ENCODE assay signal across 20 cellular contexts in genomic region chr18:21449367-21450250, GRCh38.
DNase-seq lines count a peak whose midpoint lies in the region; ATAC-seq and TF ChIP-seq lines count a peak whose summit lies in the region.
"Had no signal": no experiment of that assay in that cellular context is flagged by ENCODE, and none has a peak within 500 bp of the region (broad histone marks: within the 10 kb centered on the region; RNA-seq: fewer than 3 reads in every experiment).

No MANE protein-coding gene starts in this region.

- H3K27me3 ChIP-seq in OCI-LY3 (ENCODE audit: low read depth, low read length) = no peaks in the 10 kb centered on the region
- H3K27me3 ChIP-seq in gastrocnemius medialis = no peaks in the 10 kb centered on the region
- H3K27me3 ChIP-seq: Peyer's patch had no signal

- DNase-seq in myocyte (ENCODE audit: low read depth) (peak; percentile 82), gastrocnemius medialis (peak; percentile 81 to 90), GM20000 (ENCODE audit: low spot score) (no peak)
- DNase-seq: Caco-2; CD8-positive, alpha-beta T cell; NCI-H1105; NCI-H2029; NCI-H446; NCI-H524 treated with DMSO at 0.1 percent for 48 hours; NCI-H774; OCI-M1; Peyer's patch; SIG-M5 had no signal

- H3K9me3 ChIP-seq in HEK293 (ENCODE audit: control insufficient read depth, insufficient read depth, low read depth, low read length) (no peaks in the 10 kb centered on the region), OCI-LY3 (ENCODE audit: insufficient read depth, low read length) (no peaks in the 10 kb centered on the region), gastrocnemius medialis (no peaks in the 10 kb centered on the region)
- H3K9me3 ChIP-seq: Caco-2, Peyer's patch had no signal

- CTCF ChIA-PET in HEK293 (lab: Yijun Ruan, JAX) = interaction anchor here (0.6 to 8.5 kb wide), 5 partner anchors 12 to 258 kb away, joined by 3 to 112 read pairs (median 11); no protein-coding TSS in a partner anchor

- TF ChIP-seq CTCF in HEK293 (tag by site-specific recombination; IDR thresholded peaks at IDR 0.05) (no peak), OCI-LY3 (IDR thresholded peaks at IDR 0.05; ENCODE audit: low read depth, low read length) (no peak), gastrocnemius medialis (IDR thresholded peaks at IDR 0.05 in 4 of 5, conservative IDR thresholded peaks at IDR 0.05 in 1 of 5) (no peak), GM20000 (IDR thresholded peaks at IDR 0.05; ENCODE audit: extremely low read depth, missing control alignments) (no peak)

- TF ChIP-seq POLR2A in gastrocnemius medialis (IDR thresholded peaks at IDR 0.05) = peak in 1 of 2 donors; percentile 67

- POLR2A ChIA-PET in HEK293 (lab: Yijun Ruan, JAX) = no interaction called here

- H3K79me2 ChIP-seq in OCI-LY3 (ENCODE audit: low read length) = no peaks in the 10 kb centered on the region

- H3K4me2 ChIP-seq in OCI-LY3 (ENCODE audit: low read length) = peak overlapping the region; percentile 25

- H3K27ac ChIP-seq in HEK293 (ENCODE audit: extremely low read depth, low read depth, low read length) = no peak overlapping the region
- H3K27ac ChIP-seq in OCI-LY3 (ENCODE audit: low read length) = no peak overlapping the region
- H3K27ac ChIP-seq in gastrocnemius medialis = peak overlapping the region; percentile 90 to 96 (median 92)
- H3K27ac ChIP-seq: C4-2B, Peyer's patch, SK-N-MC had no signal

- H3K36me3 ChIP-seq in HEK293 (ENCODE audit: control insufficient read depth in 2 of 2, insufficient read depth in 1 of 2, low read length in 2 of 2) (peaks cover 0 to 29% of the 10 kb centered on the region in 2 experiments; a peak in 2 of 3 replicates), OCI-LY3 (replicated peaks; ENCODE audit: low read depth, low read length) (no peaks in the 10 kb centered on the region), gastrocnemius medialis (no peaks in the 10 kb centered on the region)
- H3K36me3 ChIP-seq: Peyer's patch had no signal

- ATAC-seq in gastrocnemius medialis (peak; percentile 75 to 80), HG03097 (IDR thresholded peaks at IDR 0.05; ENCODE audit: low FRiP score, unreplicated experiment) (no peak), GM18867 (IDR thresholded peaks at IDR 0.05; ENCODE audit: unreplicated experiment) (no peak)
- ATAC-seq: CD8-positive, alpha-beta T cell; K562 had no signal

- H3K4me3 ChIP-seq in HEK293 (ENCODE audit: low read depth, low read length) = no peak overlapping the region
- no peak overlapping the region for H3K4me3 ChIP-seq in OCI-LY3 (ENCODE audit: low read length)
- H3K4me3 ChIP-seq in gastrocnemius medialis = peak overlapping the region; percentile 10 to 49 (median 39)
- H3K4me3 ChIP-seq: K562, Peyer's patch, SK-N-MC had no signal

- peaks cover 7% of the 10 kb centered on the region; the same call in 1 of the 2 replicates for H3K4me1 ChIP-seq in HEK293 (ENCODE audit: control insufficient read depth, insufficient read depth, low read length)
- peaks cover 18% of the 10 kb centered on the region for H3K4me1 ChIP-seq in OCI-LY3 (ENCODE audit: low read length)
- peaks cover 55 to 57% of the 10 kb centered on the region in 2 donors for H3K4me1 ChIP-seq in gastrocnemius medialis
- H3K4me1 ChIP-seq: Caco-2, Peyer's patch had no signal

- no peak overlapping the region for H3K9ac ChIP-seq in OCI-LY3 (ENCODE audit: low read length)

- H4K20me1 ChIP-seq in OCI-LY3 (ENCODE audit: insufficient read depth, low read length) = no peaks in the 10 kb centered on the region

- in situ Hi-C loops in gastrocnemius medialis (cut with MboI; ENCODE audit: low sequenced_read_pairs in 4 of 4) = loop anchor here in 2 of 4 donors (5.0 to 10.0 kb wide), 2 partner anchors 255 to 257 kb away; no protein-coding TSS in a partner anchor

- intact Hi-C loops in gastrocnemius medialis (cut with DNase I; ENCODE audit: low total_unique reads) = loop anchor here (1.0 to 10.0 kb wide), 3 partner anchors 10 to 253 kb away; partner anchors contain the start of gene ABHD3

- no peak overlapping the region for H2AFZ ChIP-seq in OCI-LY3 (ENCODE audit: low read depth, low read length)

TF ChIP-seq in HEK293, 187 proteins besides CTCF, POLR2A, EP300 and RAD21:
- TF ChIP-seq ZNF791 (tag by site-specific recombination; IDR thresholded peaks at IDR 0.05) (no peak), SCRT2 (tag by site-specific recombination; IDR thresholded peaks at IDR 0.05) (0 out of 2 replicates have a peak, but pooled peaks have one; percentile 52), ZNF292 (tag by site-specific recombination; IDR thresholded peaks at IDR 0.05; ENCODE audit: borderline replicate concordance, low read depth) (no peak), GLIS1 (tag by site-specific recombination; IDR thresholded peaks at IDR 0.05) (no peak), SCRT1 (tag by site-specific recombination; IDR thresholded peaks at IDR 0.05; ENCODE audit: borderline replicate concordance) (peak; percentile 27; the same call in 1 of the 2 replicates), ZNF558 (tag by site-specific recombination; IDR thresholded peaks at IDR 0.05) (no peak), ZBTB17 (tag by site-specific recombination; IDR thresholded peaks at IDR 0.05) (no peak), ZFP3 (tag by site-specific recombination; IDR thresholded peaks at IDR 0.05; ENCODE audit: low read depth) (no peak)

Comparison
In these comparisons a context has a peak if more than half of its experiments do, and no peak if none do; other contexts are left out.
1. H3K27ac ChIP-seq: peak in gastrocnemius medialis (4 of 4); none in HEK293 (single experiment) and OCI-LY3 (single experiment).
2. H3K4me3 ChIP-seq: peak in gastrocnemius medialis (4 of 4); none in HEK293 (single experiment) and OCI-LY3 (single experiment).
3. ATAC-seq: peak in gastrocnemius medialis (2 of 2); none in HG03097 (single experiment) and GM18867 (single experiment).